In genomic region chr7:157613575-157614322, GRCh38 we compare ENCODE assay signal across 10 cellular contexts.
DNase-seq lines count a peak whose midpoint lies in the region; ATAC-seq and TF ChIP-seq lines count a peak whose summit lies in the region.
"Had no signal": no experiment of that assay in that cellular context is flagged by ENCODE, and none has a peak within 500 bp of the region (broad histone marks: within the 10 kb centered on the region; RNA-seq: fewer than 3 reads in every experiment).

No MANE protein-coding gene starts in this region.

- ATAC-seq in lung (ENCODE audit: insufficient read depth, low FRiP score), result no peak
- ATAC-seq in GM21723 (IDR thresholded peaks at IDR 0.05; ENCODE audit: unreplicated experiment), result no peak
- ATAC-seq in left colon, result no peak

- WGBS in lung, 2 donors, result 30 to 50% methylated on average over 51 of the region's 51 CpGs
- 35% methylated on average over 15 of the region's 51 CpGs for WGBS in suprapubic skin

- H3K27ac ChIP-seq in lung (ENCODE audit: low read depth in 1 of 2, low read length in 1 of 2) (no peak overlapping the region), suprapubic skin (no peak overlapping the region)
- H3K27ac ChIP-seq: SK-N-MC had no signal

- intact Hi-C loops in left colon (cut with DNase I, micrococcal nuclease), result no loop called here

- TF ChIP-seq EP300 in suprapubic skin (IDR thresholded peaks at IDR 0.05), result no peak

- no peaks in the 10 kb centered on the region for H3K36me3 ChIP-seq in lung (ENCODE audit: control insufficient read depth in 2 of 2, insufficient read depth in 2 of 2, low read length in 2 of 2)
- H3K36me3 ChIP-seq in suprapubic skin, result no peaks in the 10 kb centered on the region

- H3K27me3 ChIP-seq in lung (ENCODE audit: control insufficient read depth, insufficient read depth) (no peaks in the 10 kb centered on the region), suprapubic skin (no peaks in the 10 kb centered on the region)

- H3K9me3 ChIP-seq in lung (ENCODE audit: control insufficient read depth in 2 of 2, insufficient read depth in 1 of 2, low read length in 1 of 2) (peaks cover 0 to 2% of the 10 kb centered on the region in 2 donors), suprapubic skin (no peaks in the 10 kb centered on the region)

- H3K4me3 ChIP-seq in astrocyte of the cerebellum (ENCODE audit: low read depth, low read length) (peak overlapping the region; percentile 15), lung (peak overlapping the region; percentile 27), suprapubic skin (peak overlapping the region; percentile 46)
- H3K4me3 ChIP-seq: SK-N-MC had no signal

- no peaks in the 10 kb centered on the region for H3K27me3 Mint-ChIP-seq in T-helper 1 cell treated with Interleukin-12 subunit alpha and Interleukin-12 subunit beta and Interleukin-4 antibody, amounts not matched to agents 30 μg/mL and 1 μg/mL, for 36 hours (ENCODE audit: low read depth)

- no peak for DNase-seq in T-helper 1 cell
- no peak for DNase-seq in astrocyte of the cerebellum (ENCODE audit: low read depth)
- DNase-seq in lung (ENCODE audit: low spot score), result no peak
- DNase-seq in suprapubic skin (ENCODE audit: low spot score in 2 of 2), result no peak
- no peak for DNase-seq in cerebellum (ENCODE audit: low spot score)
- no peak for DNase-seq in left colon
- DNase-seq: mammary epithelial cell had no signal

- no peak for TF ChIP-seq CTCF in astrocyte of the cerebellum (IDR thresholded peaks at IDR 0.05; ENCODE audit: low read depth, low read length, missing control alignments)
- TF ChIP-seq CTCF in lung (IDR thresholded peaks at IDR 0.05; ENCODE audit: control extremely low read depth, extremely low read depth), result no peak
- no peak for TF ChIP-seq CTCF in suprapubic skin (IDR thresholded peaks at IDR 0.05)

- peak overlapping the region; percentile 36 for H3K27ac Mint-ChIP-seq in T-helper 1 cell treated with Interleukin-12 subunit alpha and Interleukin-12 subunit beta and Interleukin-4 antibody, amounts not matched to agents 30 μg/mL and 1 μg/mL, for 36 hours

- no peaks in the 10 kb centered on the region for H3K36me3 Mint-ChIP-seq in T-helper 1 cell treated with Interleukin-12 subunit alpha and Interleukin-12 subunit beta and Interleukin-4 antibody, amounts not matched to agents 30 μg/mL and 1 μg/mL, for 36 hours (ENCODE audit: low read depth)

- H3K9me3 Mint-ChIP-seq in T-helper 1 cell treated with Interleukin-12 subunit alpha and Interleukin-12 subunit beta and Interleukin-4 antibody, amounts not matched to agents 30 μg/mL and 1 μg/mL, for 36 hours, result no peaks in the 10 kb centered on the region

- TF ChIP-seq POLR2A in suprapubic skin (IDR thresholded peaks at IDR 0.05), result no peak

- H3K4me1 ChIP-seq in lung (ENCODE audit: control insufficient read depth in 2 of 2, insufficient read depth in 2 of 2, low read length in 2 of 2) (peaks cover 0 to 7% of the 10 kb centered on the region in 2 donors), suprapubic skin (peaks cover 9% of the 10 kb centered on the region)

- peaks cover 3% of the 10 kb centered on the region for H3K4me1 Mint-ChIP-seq in T-helper 1 cell treated with Interleukin-12 subunit alpha and Interleukin-12 subunit beta and Interleukin-4 antibody, amounts not matched to agents 30 μg/mL and 1 μg/mL, for 36 hours (ENCODE audit: low read depth)

- in situ Hi-C loops in astrocyte of the cerebellum (cut with HindIII; ENCODE audit: low sequenced_read_pairs), result no loop called here

- no peak overlapping the region for H3K4me3 Mint-ChIP-seq in T-helper 1 cell treated with Interleukin-12 subunit alpha and Interleukin-12 subunit beta and Interleukin-4 antibody, amounts not matched to agents 30 μg/mL and 1 μg/mL, for 36 hours
